Comparison of ENCODE assay signal across 19 cellular contexts in genomic region chr20:33654680-33655161, GRCh38. TPM values are rescaled to one million over a fixed set of nuclear protein-coding genes. Genes with fewer than 3 reads are reported as not detected.
A peak's percentile ranks its signal among the peaks of the same experiment; 100 is the strongest.
DNase-seq lines count a peak whose midpoint lies in the region; ATAC-seq, FAIRE-seq and TF ChIP-seq lines count a peak whose summit lies in the region.
"Had no signal": no experiment of that assay in that cellular context is flagged by ENCODE, and none has a peak within 500 bp of the region (broad histone marks: within the 10 kb centered on the region; RNA-seq: fewer than 3 reads in every experiment).

No MANE protein-coding gene starts in this region.

- in situ Hi-C loops in GM12878 (cut with MboI) = loop anchor here (5.0 kb wide), 1 partner anchor 202 kb away; no protein-coding TSS in a partner anchor

- H3K27ac ChIP-seq in C4-2B = peak overlapping the region; percentile 93
- no peak overlapping the region for H3K27ac ChIP-seq in GM12878 (ENCODE audit: control insufficient read depth, insufficient read depth)
- H3K27ac ChIP-seq: A549, gastrocnemius medialis, GM23248, vagina had no signal

- peak overlapping the region; percentile 31 for H3K27ac Mint-ChIP-seq in nephron progenitor cell
- H3K27ac Mint-ChIP-seq: CD8-positive, alpha-beta memory T cell had no signal

- no peak overlapping the region for H3K4me3 Mint-ChIP-seq in nephron progenitor cell
- H3K4me3 Mint-ChIP-seq: CD8-positive, alpha-beta memory T cell had no signal

- no peak for TF ChIP-seq EP300 in GM12878 (IDR thresholded peaks at IDR 0.05; ENCODE audit: borderline replicate concordance in 1 of 2, control insufficient read depth in 1 of 2, low read depth in 2 of 2, low read length in 2 of 2)

- no peak overlapping the region for H2AFZ ChIP-seq in GM12878 (ENCODE audit: control insufficient read depth, low read depth, low read length)
- H2AFZ ChIP-seq: GM23248 had no signal

- no peaks in the 10 kb centered on the region for H3K27me3 Mint-ChIP-seq in nephron progenitor cell (ENCODE audit: low read depth, poor library complexity)

- H3K4me2 ChIP-seq in GM12878 (ENCODE audit: control insufficient read depth, insufficient read depth) = no peak overlapping the region
- H3K4me2 ChIP-seq: A549 had no signal

- RAD21 ChIA-PET in GM12878 (lab: Charles Lee; ENCODE audit: unreplicated experiment) = interaction anchor here (0.7 kb wide), 1 partner anchor 118 kb away, joined by 3 read pairs; no protein-coding TSS in a partner anchor

- TF ChIP-seq CTCF in C4-2B (conservative IDR thresholded peaks at IDR 0.05) (no peak), GM12878 (IDR thresholded peaks at IDR 0.05 in 2 of 3, conservative IDR thresholded peaks at IDR 0.05 in 1 of 3; ENCODE audit: control insufficient read depth in 2 of 3, extremely low read depth in 1 of 3, insufficient read depth in 1 of 3, low read depth in 3 of 3, low read length in 3 of 3) (no peak), nephron progenitor cell (IDR thresholded peaks at IDR 0.05) (no peak)

- TF ChIP-seq POLR2A in GM12878 (IDR thresholded peaks at IDR 0.05; ENCODE audit: low read depth, low read length) = peak; percentile 32; the same call in 1 of the 2 replicates

- intact Hi-C loops in GM12878 (cut with micrococcal nuclease; ENCODE audit: unreplicated experiment) = loop anchor here (5.0 kb wide), 1 partner anchor 137 kb away; no protein-coding TSS in a partner anchor

- H3K79me2 ChIP-seq in GM12878 (ENCODE audit: control insufficient read depth, insufficient read depth, low read length) = no peaks in the 10 kb centered on the region

- H3K4me3 ChIP-seq in GM12878 = no peak overlapping the region
- H3K4me3 ChIP-seq: A549, gastrocnemius medialis, GM23248, vagina had no signal

- no peaks in the 10 kb centered on the region for H3K9me3 ChIP-seq in GM12878 (replicated peaks; ENCODE audit: control insufficient read depth, insufficient read depth, low read length)
- H3K9me3 ChIP-seq: A549, gastrocnemius medialis, vagina had no signal

- TF ChIP-seq RAD21 in GM12878 (IDR thresholded peaks at IDR 0.05; ENCODE audit: insufficient read depth, low read depth, low read length) = no peak

- no TSS peak for BruUV-seq in GM12878 (replicated peaks; lab: Mats Ljungman, UMichigan)

- WGBS in GM12878 (ENCODE audit: insufficient coverage, insufficient replicate concordance, low lambda C conversion rate, missing lambda C conversion rate) = 98% methylated on average over 12 of the region's 14 CpGs

- ATAC-seq in GM12878 = no peak
- ATAC-seq: A549; activated CD4-positive, CD25-positive, alpha-beta regulatory T cell treated with anti-CD3 and anti-CD28 coated beads, Interleukin-2, amount 50 U/mL, for 24 hours; gastrocnemius medialis; stimulated activated naive CD8-positive, alpha-beta T cell treated with anti-CD3 and anti-CD28 coated beads, Interleukin-15, Interleukin-2, amounts not matched to agents 100 U/mL and 50 U/mL, for 24 hours had no signal

- H3K27me3 ChIP-seq in GM12878 (replicated peaks in 1 of 2; ENCODE audit: control insufficient read depth in 2 of 2, insufficient read depth in 2 of 2, low read length in 1 of 2) = peaks cover 0 to 2% of the 10 kb centered on the region in 2 experiments; a peak in 2 of 4 replicates
- H3K27me3 ChIP-seq: gastrocnemius medialis, vagina had no signal

- SMC1A ChIA-PET in GM12878 (lab: Charles Lee; ENCODE audit: uncharacterized antibody, unreplicated experiment) = interaction anchor here (1.0 to 3.2 kb wide), 4 partner anchors 8 to 197 kb away, joined by 3 to 20 read pairs (median 8); partner anchors contain the start of genes ACTL10 and C20orf144

- peaks cover 13% of the 10 kb centered on the region for H3K4me1 Mint-ChIP-seq in nephron progenitor cell

- CTCF ChIA-PET in GM12878 (lab: Yijun Ruan, JAX) = interaction anchor here (1.5 to 5.6 kb wide), 5 partner anchors 9 to 197 kb away, joined by 3 to 41 read pairs (median 17); partner anchors contain the start of gene ACTL10

- no peaks in the 10 kb centered on the region for H3K9me3 Mint-ChIP-seq in nephron progenitor cell
- H3K9me3 Mint-ChIP-seq: CD8-positive, alpha-beta memory T cell had no signal

- POLR2A ChIA-PET in GM12878 (lab: Charles Lee) = no interaction called here

- DNase-seq in NCI-H2029 treated with DMSO at 0.1 percent for 48 hours (lab: John Stamatoyannopoulos, UW) = peak; percentile 13
- no peak for DNase-seq in NCI-H2029 (lab: John Stamatoyannopoulos, UW)
- no peak for DNase-seq in GM12878 (ENCODE audit: low read depth, low spot score)
- DNase-seq in nephron progenitor cell = no peak
- DNase-seq in NOMO-1 (lab: John Stamatoyannopoulos, UW; ENCODE audit: unreplicated experiment in 2 of 2) = no peak
- DNase-seq in midbrain (lab: John Stamatoyannopoulos, UW) = no peak
- DNase-seq in RCC 7860 (ENCODE audit: low spot score) = no peak
- DNase-seq: CD8-positive, alpha-beta memory T cell; gastrocnemius medialis; GM23248; IMR-90; NCI-H1048; NCI-H2227 treated with DMSO at 0.1 percent for 48 hours; stimulated activated naive CD8-positive, alpha-beta T cell treated with anti-CD3 and anti-CD28 coated beads, Interleukin-15, Interleukin-2, amounts not matched to agents 100 U/mL and 50 U/mL, for 24 hours had no signal

- no peaks in the 10 kb centered on the region for H3K36me3 ChIP-seq in GM12878 (ENCODE audit: control insufficient read depth in 2 of 2, insufficient read depth in 2 of 2, low read length in 1 of 2)

- H3K36me3 Mint-ChIP-seq in nephron progenitor cell (ENCODE audit: low read depth) = no peaks in the 10 kb centered on the region

- FAIRE-seq in GM12878 (lab: Jason Lieb, UNC) (no peak), RCC 7860 (lab: Jason Lieb, UNC) (no peak)
- FAIRE-seq: A549 had no signal

- H3K4me1 ChIP-seq in GM12878 (ENCODE audit: control insufficient read depth, insufficient read depth, low read length) = peaks cover 20% of the 10 kb centered on the region

- no peak overlapping the region for H3K9ac ChIP-seq in GM12878 (ENCODE audit: control insufficient read depth, insufficient read depth, low read length)
- H3K9ac ChIP-seq: GM23248 had no signal

- H4K20me1 ChIP-seq in GM12878 (ENCODE audit: control insufficient read depth, insufficient read depth) = no peaks in the 10 kb centered on the region

RNA-seq across cellular contexts. Expression of gene C20orf144, which starts 7.4 kb away (rescaled TPM):
- 0.38 and 0.54 TPM in 2 replicates for total RNA-seq in GM12878 (2013; cell fraction: nucleolus; rRNA removed)
- total RNA-seq in GM12878 (2014; rRNA removed) (0.27 TPM in 1 of 2 replicates, not detected in the other), GM12878 (2014; rRNA removed; fragmentation: Illumina TruSeq; extraction: Trizol) (0.05 and 0.13 TPM in 2 replicates), GM12878 (2021) (0.11 and 0.23 TPM in 2 replicates)
- polyA plus RNA-seq in GM12878 (2011; ENCODE audit: low read depth) = not detected
- polyA plus RNA-seq in GM12878 (2011; rRNA removed) (0.07 and 0.12 TPM in 2 replicates), GM12878 (2014; fragmentation: Illumina TruSeq; extraction: Trizol) (0.17 and 0.24 TPM in 2 replicates), GM12878 (2014; fragmentation: Nextera tagmentation; extraction: Ambion mirVana) (under 1 TPM in 1 of 2 experiments, not detected in 1; 0.04 TPM), GM12878 (2014; rRNA removed) (0.27 and 0.61 TPM in 2 replicates), GM12878 (2016; fragmentation: Nextera tagmentation; extraction: Ambion mirVana) (under 1 TPM; 0.32 to 0.62 TPM)
- polyA plus RNA-seq in GM12878 (2011; cell fraction: cytosol; rRNA removed) = 0.10 and 0.22 TPM in 2 replicates
- polyA plus RNA-seq in GM12878 (2011; cell fraction: nucleus; rRNA removed) = 0.25 and 0.38 TPM in 2 replicates
- 0.13 and 0.15 TPM in 2 replicates for polyA plus RNA-seq in GM12878 (2012)
- 1.0 and 1.1 TPM in 2 replicates for polyA minus RNA-seq in GM12878 (2011; rRNA and poly(A)+ RNA removed)
- 0.53 TPM in 1 of 2 replicates, not detected in the other for polyA minus RNA-seq in GM12878 (2011; cell fraction: cytosol; rRNA and poly(A)+ RNA removed)
- 1.1 and 1.3 TPM in 2 replicates for polyA minus RNA-seq in GM12878 (2011; cell fraction: nucleus; rRNA and poly(A)+ RNA removed)
- total RNA-seq: cerebellum, gastrocnemius medialis, GM23248, vagina had no signal
- polyA plus RNA-seq: CD8-positive, alpha-beta memory T cell had no signal

RNA-seq across cellular contexts. Expression of gene ACTL10, which starts 12.0 kb away (rescaled TPM):
- total RNA-seq in GM12878 (2013; cell fraction: nucleolus; rRNA removed) = 2.4 TPM in 2 replicates
- total RNA-seq in GM12878 (2014; rRNA removed) = 4.3 and 5.0 TPM in 2 replicates
- total RNA-seq in GM12878 (2014; rRNA removed; fragmentation: Illumina TruSeq; extraction: Trizol) = 0.28 and 0.49 TPM in 2 replicates
- 3.6 and 3.7 TPM in 2 replicates for total RNA-seq in GM12878 (2021)
- not detected for polyA plus RNA-seq in GM12878 (2011; ENCODE audit: low read depth)
- 0.04 and 0.12 TPM in 2 replicates for polyA plus RNA-seq in GM12878 (2011; rRNA removed)
- 0.19 and 0.22 TPM in 2 replicates for polyA plus RNA-seq in GM12878 (2011; cell fraction: cytosol; rRNA removed)
- polyA plus RNA-seq in GM12878 (2011; cell fraction: nucleus; rRNA removed) = 0.61 and 1.0 TPM in 2 replicates
- polyA plus RNA-seq in GM12878 (2012) = 0.90 and 1.2 TPM in 2 replicates
- polyA plus RNA-seq in GM12878 (2014; fragmentation: Illumina TruSeq; extraction: Trizol) = 0.21 TPM in 1 of 2 replicates, not detected in the other
- polyA plus RNA-seq in GM12878 (2014; fragmentation: Nextera tagmentation; extraction: Ambion mirVana) = under 1 TPM; 0.16 to 0.46 TPM
- 1.3 and 2.4 TPM in 2 replicates for polyA plus RNA-seq in GM12878 (2014; rRNA removed)
- polyA plus RNA-seq in GM12878 (2016; fragmentation: Nextera tagmentation; extraction: Ambion mirVana) = 1 to 10 TPM; 3.6 to 4.7 TPM
- polyA minus RNA-seq in GM12878 (2011; rRNA and poly(A)+ RNA removed) = 0.22 and 0.62 TPM in 2 replicates
- polyA minus RNA-seq in GM12878 (2011; cell fraction: cytosol; rRNA and poly(A)+ RNA removed) = 0.53 and 0.83 TPM in 2 replicates
- polyA minus RNA-seq in GM12878 (2011; cell fraction: nucleus; rRNA and poly(A)+ RNA removed) = 2.9 and 5.5 TPM in 2 replicates
- polyA plus RNA-seq: A549 had no signal

RNA-seq across cellular contexts. Expression of gene NECAB3, which starts 19.5 kb away (rescaled TPM):
- total RNA-seq in GM12878 (2013; cell fraction: nucleolus; rRNA removed) = 19.3 and 24.9 TPM in 2 replicates
- total RNA-seq in GM12878 (2014; rRNA removed) (14.3 and 15.6 TPM in 2 replicates), GM12878 (2014; rRNA removed; fragmentation: Illumina TruSeq; extraction: Trizol) (7.3 and 7.6 TPM in 2 replicates), GM12878 (2021) (13.6 and 14.2 TPM in 2 replicates)
- 1.4 TPM for polyA plus RNA-seq in GM12878 (2011; ENCODE audit: low read depth)
- polyA plus RNA-seq in GM12878 (2011; rRNA removed) (2.1 and 3.6 TPM in 2 replicates), GM12878 (2014; fragmentation: Illumina TruSeq; extraction: Trizol) (3.4 and 4.6 TPM in 2 replicates), GM12878 (2014; fragmentation: Nextera tagmentation; extraction: Ambion mirVana) (1 to 10 TPM in 1 of 2 experiments, under 1 TPM in 1; 0.21 to 1.3 TPM), GM12878 (2014; rRNA removed) (14.5 and 17.0 TPM in 2 replicates), GM12878 (2016; fragmentation: Nextera tagmentation; extraction: Ambion mirVana) (1 to 10 TPM; 7.0 to 8.5 TPM)
- 5.9 and 8.1 TPM in 2 replicates for polyA plus RNA-seq in GM12878 (2011; cell fraction: cytosol; rRNA removed)
- 30.0 and 35.4 TPM in 2 replicates for polyA plus RNA-seq in GM12878 (2011; cell fraction: nucleus; rRNA removed)
- 5.9 and 6.9 TPM in 2 replicates for polyA plus RNA-seq in GM12878 (2012)
- 2.5 and 8.5 TPM in 2 replicates for polyA minus RNA-seq in GM12878 (2011; rRNA and poly(A)+ RNA removed)
- polyA minus RNA-seq in GM12878 (2011; cell fraction: cytosol; rRNA and poly(A)+ RNA removed) = 3.2 and 5.5 TPM in 2 replicates
- polyA minus RNA-seq in GM12878 (2011; cell fraction: nucleus; rRNA and poly(A)+ RNA removed) = 8.0 and 9.9 TPM in 2 replicates

RNA-seq across cellular contexts. Expression of gene E2F1, which starts 31.5 kb away (rescaled TPM):
- total RNA-seq in GM12878 (2013; cell fraction: nucleolus; rRNA removed) = 8.1 and 11.3 TPM in 2 replicates
- total RNA-seq in GM12878 (2014; rRNA removed) (31.6 and 36.7 TPM in 2 replicates), GM12878 (2014; rRNA removed; fragmentation: Illumina TruSeq; extraction: Trizol) (22.8 and 26.1 TPM in 2 replicates), GM12878 (2021) (41.5 and 43.2 TPM in 2 replicates)
- 7.8 TPM for polyA plus RNA-seq in GM12878 (2011; ENCODE audit: low read depth)
- polyA plus RNA-seq in GM12878 (2011; rRNA removed) (10.0 and 17.8 TPM in 2 replicates), GM12878 (2014; fragmentation: Illumina TruSeq; extraction: Trizol) (13.0 and 21.6 TPM in 2 replicates), GM12878 (2014; fragmentation: Nextera tagmentation; extraction: Ambion mirVana) (1 to 10 TPM in 1 of 2 experiments, under 1 TPM in 1; 0.29 to 2.1 TPM), GM12878 (2014; rRNA removed) (50.2 and 55.4 TPM in 2 replicates), GM12878 (2016; fragmentation: Nextera tagmentation; extraction: Ambion mirVana) (10 to 100 TPM in 1 of 2 experiments, 1 to 10 TPM in 1; 3.2 to 16.7 TPM)
- 21.2 and 29.9 TPM in 2 replicates for polyA plus RNA-seq in GM12878 (2011; cell fraction: cytosol; rRNA removed)
- 53.2 and 72.7 TPM in 2 replicates for polyA plus RNA-seq in GM12878 (2011; cell fraction: nucleus; rRNA removed)
- 17.4 and 23.4 TPM in 2 replicates for polyA plus RNA-seq in GM12878 (2012)
- 11.0 and 14.8 TPM in 2 replicates for polyA minus RNA-seq in GM12878 (2011; rRNA and poly(A)+ RNA removed)
- polyA minus RNA-seq in GM12878 (2011; cell fraction: cytosol; rRNA and poly(A)+ RNA removed) = 7.5 and 8.4 TPM in 2 replicates
- polyA minus RNA-seq in GM12878 (2011; cell fraction: nucleus; rRNA and poly(A)+ RNA removed) = 5.9 and 9.2 TPM in 2 replicates
